In genomic region chr14:66624319-66624937, GRCh38 we compare ENCODE assay signal across 8 cellular contexts.
DNase-seq lines count a peak whose midpoint lies in the region; ATAC-seq and TF ChIP-seq lines count a peak whose summit lies in the region.

No MANE protein-coding gene starts in this region.

- peak; percentile 80 for TF ChIP-seq CTCF in OCI-LY3 (IDR thresholded peaks at IDR 0.05; ENCODE audit: low read depth, low read length)
- TF ChIP-seq CTCF in astrocyte of the spinal cord (IDR thresholded peaks at IDR 0.05; ENCODE audit: low read depth, low read length): peak; percentile 73
- peak in 1 of 2 donors; percentile 39 for TF ChIP-seq CTCF in suprapubic skin (IDR thresholded peaks at IDR 0.05)

- H4K20me1 ChIP-seq in OCI-LY3 (ENCODE audit: insufficient read depth, low read length): peaks cover 10% of the 10 kb centered on the region

- H3K4me2 ChIP-seq in OCI-LY3 (ENCODE audit: low read length): no peak overlapping the region

- WGBS in suprapubic skin: 11% methylated on average over 2 of the region's 2 CpGs

- H3K27me3 ChIP-seq in OCI-LY3 (ENCODE audit: low read depth, low read length) (no peaks in the 10 kb centered on the region), suprapubic skin (no peaks in the 10 kb centered on the region)

- H3K9ac ChIP-seq in OCI-LY3 (ENCODE audit: low read length): no peak overlapping the region

- H3K36me3 ChIP-seq in OCI-LY3 (replicated peaks; ENCODE audit: low read depth, low read length) (no peaks in the 10 kb centered on the region), suprapubic skin (no peaks in the 10 kb centered on the region)

- no peak for TF ChIP-seq POLR2A in suprapubic skin (IDR thresholded peaks at IDR 0.05)

- H3K4me1 ChIP-seq in OCI-LY3 (ENCODE audit: low read length): no peaks in the 10 kb centered on the region
- no peaks in the 10 kb centered on the region for H3K4me1 ChIP-seq in suprapubic skin

- DNase-seq in SIG-M5 treated with dmso at 0.1 percent for 504 hours (lab: John Stamatoyannopoulos, UW; ENCODE audit: unreplicated experiment) (peak; percentile 29), SIG-M5 (lab: John Stamatoyannopoulos, UW) (no peak), astrocyte of the spinal cord (ENCODE audit: low read depth, low spot score) (peak; percentile 72), iPS DF 19.7 (ENCODE audit: low read depth, low spot score) (peak; percentile 42), suprapubic skin (ENCODE audit: low spot score in 2 of 2) (no peak)
- DNase-seq in stimulated activated CD4-positive, alpha-beta T cell treated with anti-CD3 and anti-CD28 coated beads, Interleukin-12 subunit alpha, Interleukin-12 subunit beta, amount 100 ng/mL, for 48 hours (ENCODE audit: low read depth in 2 of 3, low spot score in 1 of 3): peak; percentile 1 to 25 (median 3)

- ATAC-seq in HG03159 (IDR thresholded peaks at IDR 0.05; ENCODE audit: unreplicated experiment): peak; percentile 67

- peaks cover 41% of the 10 kb centered on the region for H3K79me2 ChIP-seq in OCI-LY3 (ENCODE audit: low read length)

- no peak overlapping the region for H3K27ac ChIP-seq in OCI-LY3 (ENCODE audit: low read length)
- H3K27ac ChIP-seq in suprapubic skin: no peak overlapping the region

- in situ Hi-C loops in astrocyte of the spinal cord (cut with HindIII; ENCODE audit: low sequenced_read_pairs): no loop called here

- no peak for TF ChIP-seq EP300 in suprapubic skin (IDR thresholded peaks at IDR 0.05)

- H3K9me3 ChIP-seq in OCI-LY3 (ENCODE audit: insufficient read depth, low read length): no peaks in the 10 kb centered on the region
- no peaks in the 10 kb centered on the region for H3K9me3 ChIP-seq in suprapubic skin

- H3K4me3 ChIP-seq in OCI-LY3 (ENCODE audit: low read length) (no peak overlapping the region), astrocyte of the spinal cord (ENCODE audit: low read depth, low read length) (no peak overlapping the region), suprapubic skin (no peak overlapping the region)

- H2AFZ ChIP-seq in OCI-LY3 (ENCODE audit: low read depth, low read length): no peak overlapping the region

Comparison
In these comparisons a context has a peak if more than half of its experiments do, and no peak if none do; other contexts are left out.
1. DNase-seq: peak in SIG-M5 treated with dmso at 0.1 percent for 504 hours (single experiment), astrocyte of the spinal cord (single experiment), iPS DF 19.7 (single experiment) and stimulated activated CD4-positive, alpha-beta T cell treated with anti-CD3 and anti-CD28 coated beads, Interleukin-12 subunit alpha, Interleukin-12 subunit beta, amount 100 ng/mL, for 48 hours (3 of 3); none in SIG-M5 (single experiment) and suprapubic skin (0 of 2).